Comparison of ENCODE assay signal across 1 cellular context in genomic region chr10:33031815-33032320, GRCh38.
TF ChIP-seq lines count a peak whose summit lies in the region.

No MANE protein-coding gene starts in this region.

TF ChIP-seq in SK-N-SH treated with all-trans-retinoic acid at 6 μM for 48 hours, 23 proteins besides CTCF, POLR2A, EP300 and RAD21 (continued from another document):
- TF ChIP-seq CSDC2 (CRISPR knock-in tag; IDR thresholded peaks at IDR 0.05) (no peak), PATZ1 (CRISPR knock-in tag; IDR thresholded peaks at IDR 0.05; ENCODE audit: borderline replicate concordance) (no peak), TSHZ2 (CRISPR knock-in tag; IDR thresholded peaks at IDR 0.05) (no peak), BACH2 (CRISPR knock-in tag; IDR thresholded peaks at IDR 0.05; ENCODE audit: borderline replicate concordance) (no peak), ZNF70 (CRISPR knock-in tag; IDR thresholded peaks at IDR 0.05) (no peak), CSRNP3 (CRISPR knock-in tag; IDR thresholded peaks at IDR 0.05) (no peak), ZFP3 (CRISPR knock-in tag; IDR thresholded peaks at IDR 0.05) (no peak), ZFP30 (CRISPR knock-in tag; IDR thresholded peaks at IDR 0.05) (no peak), ZNF8 (CRISPR knock-in tag; IDR thresholded peaks at IDR 0.05) (no peak), SNAI2 (CRISPR knock-in tag; IDR thresholded peaks at IDR 0.05) (no peak), ZNF565 (CRISPR knock-in tag; conservative IDR thresholded peaks at IDR 0.05; ENCODE audit: low read depth) (no peak)
